9 cellular contexts compared by ENCODE assay signal in genomic region chr5:150448353-150448752, GRCh38. TPM values are rescaled to one million over a fixed set of nuclear protein-coding genes. Genes with fewer than 3 reads are reported as not detected.
A peak's percentile ranks its signal among the peaks of the same experiment; 100 is the strongest.
DNase-seq lines count a peak whose midpoint lies in the region; ATAC-seq and TF ChIP-seq lines count a peak whose summit lies in the region.
"Had no signal": no experiment of that assay in that cellular context is flagged by ENCODE, and none has a peak within 500 bp of the region (broad histone marks: within the 10 kb centered on the region; RNA-seq: fewer than 3 reads in every experiment).

No MANE protein-coding gene starts in this region.

- TF ChIP-seq POLR2A in stomach (IDR thresholded peaks at IDR 0.05) = no peak

- H3K9me3 Mint-ChIP-seq in activated CD8-positive, alpha-beta T cell treated with anti-CD3 and anti-CD28 coated beads for 36 hours = peaks cover 1% of the 10 kb centered on the region

- no peak for TF ChIP-seq EP300 in stomach (IDR thresholded peaks at IDR 0.05)

- no peak for TF ChIP-seq CTCF in activated CD8-positive, alpha-beta T cell treated with anti-CD3 and anti-CD28 coated beads for 36 hours (IDR thresholded peaks at IDR 0.05)
- TF ChIP-seq CTCF in stomach (IDR thresholded peaks at IDR 0.05) = no peak

- POLR2A ChIA-PET in activated CD8-positive, alpha-beta T cell treated with anti-CD3 and anti-CD28 coated beads for 36 hours (lab: Charles Lee) = interaction anchor here (1.1 to 3.8 kb wide), 4 partner anchors 8 to 37 kb away, joined by 3 to 21 read pairs (median 12); no protein-coding TSS in a partner anchor

- peaks cover 58% of the 10 kb centered on the region for H3K36me3 Mint-ChIP-seq in activated CD8-positive, alpha-beta T cell treated with anti-CD3 and anti-CD28 coated beads for 36 hours (ENCODE audit: low read depth)

- no peaks in the 10 kb centered on the region for H3K27me3 Mint-ChIP-seq in activated CD8-positive, alpha-beta T cell treated with anti-CD3 and anti-CD28 coated beads for 36 hours

- H3K4me1 Mint-ChIP-seq in activated CD8-positive, alpha-beta T cell treated with anti-CD3 and anti-CD28 coated beads for 36 hours (ENCODE audit: low read depth) = peaks cover 30% of the 10 kb centered on the region

- H3K4me3 Mint-ChIP-seq in activated CD8-positive, alpha-beta T cell treated with anti-CD3 and anti-CD28 coated beads for 36 hours = peak overlapping the region; percentile 92

- peak overlapping the region; percentile 99 for H3K27ac ChIP-seq in iPS-18a (ENCODE audit: low read length)
- H3K27ac ChIP-seq in stomach = peak overlapping the region in 4 of 5 donors; percentile 93 to 99 (median 94)

- no peak for ATAC-seq in activated CD8-positive, alpha-beta T cell treated with anti-CD3 and anti-CD28 coated beads for 36 hours
- no peak for ATAC-seq in GM18520 (IDR thresholded peaks at IDR 0.05; ENCODE audit: unreplicated experiment)

- DNase-seq in NOMO-1 treated with DMSO at 0.1 percent for 48 hours (lab: John Stamatoyannopoulos, UW; ENCODE audit: unreplicated experiment) (peak; percentile 34), NOMO-1 treated with dmso at 0.1 percent for 144 hours (lab: John Stamatoyannopoulos, UW; ENCODE audit: unreplicated experiment) (no peak), stomach (no peak), H4 (ENCODE audit: low spot score) (no peak), inferior parietal cortex (ENCODE audit: extremely low spot score) (no peak)
- no peak for DNase-seq in activated CD8-positive, alpha-beta T cell treated with anti-CD3 and anti-CD28 coated beads for 36 hours
- DNase-seq: hippocampal formation had no signal

- H3K9me3 ChIP-seq in iPS-18a (ENCODE audit: control insufficient read depth, low read depth, low read length) (no peaks in the 10 kb centered on the region), stomach (no peaks in the 10 kb centered on the region)

- H3K4me1 ChIP-seq in iPS-18a (ENCODE audit: control insufficient read depth, low read depth, low read length) (peaks cover 9% of the 10 kb centered on the region), stomach (peaks cover 12 to 39% (median 30%) of the 10 kb centered on the region in 4 donors)

- H3K27me3 ChIP-seq in iPS-18a (ENCODE audit: control insufficient read depth, insufficient read depth, low read length) = no peaks in the 10 kb centered on the region
- H3K27me3 ChIP-seq in stomach = no peaks in the 10 kb centered on the region

- H3K36me3 ChIP-seq in iPS-18a (ENCODE audit: control insufficient read depth, low read depth, low read length) (peaks cover 55% of the 10 kb centered on the region), stomach (peaks cover 42 to 47% (median 46%) of the 10 kb centered on the region in 4 donors)

- H3K4me3 ChIP-seq in iPS-18a (ENCODE audit: low read length) (peak overlapping the region; percentile 79), stomach (peak overlapping the region; percentile 61 to 91 (median 70))

- H3K27ac Mint-ChIP-seq in activated CD8-positive, alpha-beta T cell treated with anti-CD3 and anti-CD28 coated beads for 36 hours = peak overlapping the region; percentile 100

- WGBS in stomach, 5 donors = 10 to 21% (median 14%) methylated on average over 4 of the region's 4 CpGs

- CTCF ChIA-PET in activated CD8-positive, alpha-beta T cell treated with anti-CD3 and anti-CD28 coated beads for 36 hours (lab: Charles Lee) = interaction anchor here (0.9 kb wide), 1 partner anchor 9 kb away, joined by 6 read pairs; no protein-coding TSS in a partner anchor

- intact Hi-C loops in activated CD8-positive, alpha-beta T cell treated with anti-CD3 and anti-CD28 coated beads for 36 hours (cut with micrococcal nuclease) = no loop called here
- intact Hi-C loops in stomach (cut with DNase I; ENCODE audit: low total_unique reads) = no loop called here

- peak overlapping the region; percentile 98 for H3K9ac ChIP-seq in iPS-18a (ENCODE audit: low read length)

RNA-seq across cellular contexts. Expression of gene RPS14, which starts 1.2 kb away (rescaled TPM):
- 1,000 to 10,000 TPM; 3,542 to 3,651 TPM for total RNA-seq in activated CD8-positive, alpha-beta T cell treated with anti-CD3 and anti-CD28 coated beads for 36 hours
- 1,000 to 10,000 TPM in 4 of 5 donors, 100 to 1,000 TPM in 1; 899 to 3,971 (median 1,858) TPM for total RNA-seq in stomach
- 1,000 to 10,000 TPM; 4,327 to 6,427 (median 4,820) TPM for polyA plus RNA-seq in stomach
- 2,476 and 2,863 TPM in 2 replicates for total RNA-seq in H4 (2014; rRNA removed; shearing (Covaris generic))

RNA-seq across cellular contexts. Expression of gene CD74, which starts 35.6 kb away (rescaled TPM):
- total RNA-seq in activated CD8-positive, alpha-beta T cell treated with anti-CD3 and anti-CD28 coated beads for 36 hours = 100 to 1,000 TPM; 277 to 282 TPM
- 1,000 to 10,000 TPM in 1 of 5 donors, 100 to 1,000 TPM in 4; 102 to 1,185 (median 324) TPM for total RNA-seq in stomach
- 100 to 1,000 TPM; 177 to 883 (median 268) TPM for polyA plus RNA-seq in stomach
- total RNA-seq in H4 (2014; rRNA removed; shearing (Covaris generic)) = 1.6 and 11.7 TPM in 2 replicates

RNA-seq across cellular contexts. Expression of gene NDST1, which starts 59.6 kb away (rescaled TPM):
- 1 to 10 TPM; 2.9 to 3.3 TPM for total RNA-seq in activated CD8-positive, alpha-beta T cell treated with anti-CD3 and anti-CD28 coated beads for 36 hours
- total RNA-seq in stomach = 10 to 100 TPM; 14.2 to 32.9 (median 21.6) TPM
- polyA plus RNA-seq in stomach = 10 to 100 TPM in 1 of 3 donors, 1 to 10 TPM in 2; 6.4 to 15.3 (median 7.2) TPM
- 18.8 and 26.6 TPM in 2 replicates for total RNA-seq in H4 (2014; rRNA removed; shearing (Covaris generic))
